ENCODE assay signal across 8 cellular contexts in the genomic region with DNA sequence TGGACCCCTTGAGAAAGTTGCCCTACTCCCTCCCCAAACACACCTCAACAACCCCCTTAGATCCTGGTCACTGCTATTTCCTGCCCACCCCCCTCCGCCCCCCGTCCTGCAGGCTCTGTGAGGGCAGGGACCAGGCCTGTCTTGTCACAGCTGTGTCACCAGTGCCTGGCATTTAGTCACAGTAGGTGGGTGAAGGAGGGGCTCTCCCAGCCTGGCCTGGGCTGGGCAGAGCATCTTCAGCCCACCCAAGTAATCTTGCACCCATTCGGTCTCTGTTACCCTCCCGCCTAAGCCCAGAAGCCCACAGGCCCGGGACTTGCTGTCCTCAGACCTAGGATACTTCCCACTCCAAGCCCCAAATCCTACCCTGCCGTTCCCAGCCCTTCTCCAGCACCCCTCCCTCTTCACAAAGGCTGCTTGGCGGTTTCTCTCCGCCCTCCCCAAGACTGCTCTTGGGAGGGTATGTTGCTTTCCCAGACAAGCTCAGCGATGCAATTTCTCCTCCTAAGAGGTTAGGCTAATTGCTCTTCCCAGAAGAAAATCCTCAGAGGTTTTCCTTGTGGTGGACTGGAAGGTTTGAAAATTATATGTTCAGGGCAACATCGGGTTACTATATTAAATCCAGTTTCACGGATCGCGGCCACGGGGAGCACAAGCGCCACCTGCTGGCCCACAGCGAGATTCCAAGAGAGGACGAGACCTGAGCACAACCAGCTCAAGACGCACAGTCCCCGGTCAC.
DNase-seq lines count a peak whose midpoint lies in the region; TF ChIP-seq lines count a peak whose summit lies in the region.

No MANE protein-coding gene starts in this region.

- no peaks in the 10 kb centered on the region for H3K27me3 ChIP-seq in muscle layer of colon (ENCODE audit: control insufficient read depth in 1 of 2, insufficient read depth in 2 of 2, low read length in 2 of 2)

- H3K4me1 ChIP-seq in muscle layer of colon (ENCODE audit: insufficient read depth, low read length) = peaks cover 33% of the 10 kb centered on the region

- DNase-seq in COR-L47 (lab: John Stamatoyannopoulos, UW) = peak; percentile 45
- peak; percentile 81 for DNase-seq in HK-2 (ENCODE audit: unreplicated experiment)
- DNase-seq in NOMO-1 treated with DMSO at 0.1 percent for 48 hours (lab: John Stamatoyannopoulos, UW; ENCODE audit: unreplicated experiment) = peak; percentile 57
- DNase-seq in activated CD8-positive, alpha-beta memory T cell treated with anti-CD3 and anti-CD28 coated beads, Interleukin-2, amount 50 U/mL, for 48 hours = peak; percentile 90
- DNase-seq in epithelial cell of esophagus (ENCODE audit: low read depth) = peak; percentile 66
- peak; percentile 53 for DNase-seq in stimulated activated CD8-positive, alpha-beta memory T cell treated with anti-CD3 and anti-CD28 coated beads, Interleukin-4, amount 100 ng/mL, for 1 hour (ENCODE audit: low read depth in 2 of 2, low spot score in 1 of 2)
- no peak for DNase-seq in cortex of kidney (lab: John Stamatoyannopoulos, UW)

- H3K9ac ChIP-seq in muscle layer of colon (ENCODE audit: low read length) = no peak overlapping the region

- H3K27ac ChIP-seq in muscle layer of colon (ENCODE audit: low read depth, low read length) = peak overlapping the region; percentile 59

- H3K9me3 ChIP-seq in muscle layer of colon (ENCODE audit: low read length) = no peaks in the 10 kb centered on the region

- no peaks in the 10 kb centered on the region for H3K36me3 ChIP-seq in muscle layer of colon (ENCODE audit: insufficient read depth, low read length)

- peak; percentile 90 for TF ChIP-seq CTCF in epithelial cell of esophagus (IDR thresholded peaks at IDR 0.05; ENCODE audit: insufficient read depth, low read depth, low read length, missing control alignments)

- peak overlapping the region; percentile 29 for H3K4me3 ChIP-seq in epithelial cell of esophagus (ENCODE audit: low read length)
- peak overlapping the region in 1 of 2 donors; percentile 62 for H3K4me3 ChIP-seq in muscle layer of colon (ENCODE audit: low read depth in 1 of 2, low read length in 2 of 2)
